Comparison of ENCODE assay signal across 28 cellular contexts in the genomic region with DNA sequence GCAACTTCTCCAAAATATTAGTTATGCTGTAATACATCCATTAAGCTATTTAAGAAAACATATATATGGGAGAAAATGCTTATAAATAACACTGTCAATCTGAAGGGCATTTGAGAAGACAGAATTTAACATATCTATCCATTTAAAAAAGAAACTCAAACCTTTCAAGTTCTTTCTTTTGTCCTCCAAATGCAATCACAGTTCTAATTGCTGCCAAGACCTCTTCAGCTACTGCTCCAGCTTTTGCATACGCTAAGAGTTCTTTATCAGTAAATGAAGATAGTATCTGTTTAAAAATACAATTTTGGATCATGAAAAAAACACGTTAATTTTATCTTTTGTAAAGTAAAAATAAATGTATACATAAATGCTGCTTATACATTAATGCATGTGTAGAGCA. TPM values are rescaled to one million over a fixed set of nuclear protein-coding genes. Genes with fewer than 3 reads are reported as not detected.
"Had no signal": no experiment of that assay in that cellular context is flagged by ENCODE, and none has a peak within 500 bp of the region (broad histone marks: within the 10 kb centered on the region; RNA-seq: fewer than 3 reads in every experiment).

No MANE protein-coding gene starts in this region.

- H3K36me3 ChIP-seq: brain microvascular endothelial cell, gastrocnemius medialis, heart right ventricle had no signal

- H3K9me3 ChIP-seq: gastrocnemius medialis, heart right ventricle had no signal

- H3K9me3 Mint-ChIP-seq: activated CD4-positive, alpha-beta memory T cell treated with anti-CD3 and anti-CD28 coated beads, Interleukin-2, amount 10 ng/mL, durations not matched to agents 7 days and 5 days; activated CD4-positive, alpha-beta T cell treated with anti-CD3 and anti-CD28 coated beads, Interleukin-2, amount 10 ng/mL, durations not matched to agents 7 days and 5 days; activated T-cell treated with anti-CD3 and anti-CD28 coated beads, Interleukin-2, amount 50 U/mL, for 4 hours; activated T-helper 17 cell treated with anti-CD3 and anti-CD28 coated beads, Interleukin-2, amount 50 U/mL, for 72 hours; central memory CD8-positive, alpha-beta T cell; dendritic cell treated with granulocyte-macrophage colony-stimulating factor and Interleukin-4, amounts not matched to agents 40 ng/mL and 50 ng/mL, for 4 days; endodermal cell had no signal

- H3K27me3 Mint-ChIP-seq: activated CD4-positive, alpha-beta memory T cell treated with anti-CD3 and anti-CD28 coated beads, Interleukin-2, amount 10 ng/mL, durations not matched to agents 7 days and 5 days; activated CD4-positive, alpha-beta T cell treated with anti-CD3 and anti-CD28 coated beads, Interleukin-2, amount 10 ng/mL, durations not matched to agents 7 days and 5 days; activated naive CD8-positive, alpha-beta T cell; activated T-helper 17 cell treated with anti-CD3 and anti-CD28 coated beads, Interleukin-2, amount 50 U/mL, for 72 hours; dendritic cell treated with granulocyte-macrophage colony-stimulating factor and Interleukin-4, amounts not matched to agents 40 ng/mL and 50 ng/mL, for 4 days had no signal

- H3K27ac Mint-ChIP-seq: activated CD4-positive, alpha-beta memory T cell treated with anti-CD3 and anti-CD28 coated beads, Interleukin-2, amount 10 ng/mL, durations not matched to agents 7 days and 5 days; activated CD4-positive, alpha-beta T cell treated with anti-CD3 and anti-CD28 coated beads, Interleukin-2, amount 10 ng/mL, durations not matched to agents 7 days and 5 days; activated naive CD8-positive, alpha-beta T cell; activated T-helper 17 cell treated with anti-CD3 and anti-CD28 coated beads, Interleukin-2, amount 50 U/mL, for 72 hours; dendritic cell treated with granulocyte-macrophage colony-stimulating factor and Interleukin-4, amounts not matched to agents 40 ng/mL and 50 ng/mL, for 4 days; endodermal cell had no signal

- H3K27me3 ChIP-seq: brain microvascular endothelial cell, foreskin keratinocyte, gastrocnemius medialis, hepatocyte had no signal

- H3K4me1 ChIP-seq: foreskin keratinocyte, gastrocnemius medialis, heart right ventricle had no signal

- H3K4me1 Mint-ChIP-seq: central memory CD8-positive, alpha-beta T cell had no signal

- DNase-seq: activated CD4-positive, alpha-beta memory T cell treated with anti-CD3 and anti-CD28 coated beads, Interleukin-2, amount 10 ng/mL, durations not matched to agents 7 days and 5 days; activated CD4-positive, alpha-beta T cell treated with anti-CD3 and anti-CD28 coated beads for 1 hour; activated CD4-positive, alpha-beta T cell treated with anti-CD3 and anti-CD28 coated beads for 4 hours; activated CD4-positive, alpha-beta T cell treated with anti-CD3 and anti-CD28 coated beads, Interleukin-2, amount 10 ng/mL, durations not matched to agents 7 days and 5 days; activated CD4-positive, alpha-beta T cell treated with anti-CD3 and anti-CD28 coated beads, Interleukin-2, amount 50 U/mL, for 4 hours; activated CD8-positive, alpha-beta memory T cell treated with anti-CD3 and anti-CD28 coated beads, Interleukin-2, amount 50 U/mL, for 48 hours; activated effector memory CD4-positive, alpha-beta T cell treated with Interleukin-2 at 50 U/mL for 16 hours; activated gamma-delta T cell treated with Interleukin-2 at 50 U/mL for 16 hours; activated naive CD4-positive, alpha-beta T cell treated with anti-CD3 and anti-CD28 coated beads, Interleukin-2, amount 50 U/mL, for 16 hours; activated naive CD4-positive, alpha-beta T cell treated with Interleukin-2 at 50 U/mL for 16 hours; activated T-cell treated with anti-CD3 and anti-CD28 coated beads, Interleukin-2, amount 50 U/mL, for 4 hours; amniotic stem cell; anterior cingulate cortex; brain microvascular endothelial cell; dorsolateral prefrontal cortex; effector memory CD4-positive, alpha-beta T cell; endodermal cell; foreskin keratinocyte; gastrocnemius medialis; heart right ventricle; T-helper 2 cell had no signal

- H3K4me3 ChIP-seq: coronary artery, dorsolateral prefrontal cortex, gastrocnemius medialis, heart right ventricle, hepatocyte had no signal

- ATAC-seq: activated T-cell treated with anti-CD3 and anti-CD28 coated beads, Interleukin-2, amount 50 U/mL, for 4 hours; activated T-helper 17 cell treated with anti-CD3 and anti-CD28 coated beads, Interleukin-2, amount 50 U/mL, for 72 hours; esophagus mucosa; foreskin keratinocyte; gastrocnemius medialis; heart right ventricle had no signal

- H3K27ac ChIP-seq: brain microvascular endothelial cell, coronary artery, dorsolateral prefrontal cortex, foreskin keratinocyte, gastrocnemius medialis, heart right ventricle, hepatocyte had no signal

- H3K4me3 Mint-ChIP-seq: activated CD4-positive, alpha-beta memory T cell treated with anti-CD3 and anti-CD28 coated beads, Interleukin-2, amount 10 ng/mL, durations not matched to agents 7 days and 5 days; activated CD4-positive, alpha-beta T cell treated with anti-CD3 and anti-CD28 coated beads, Interleukin-2, amount 10 ng/mL, durations not matched to agents 7 days and 5 days; activated naive CD8-positive, alpha-beta T cell; activated T-cell treated with anti-CD3 and anti-CD28 coated beads, Interleukin-2, amount 50 U/mL, for 4 hours; activated T-helper 17 cell treated with anti-CD3 and anti-CD28 coated beads, Interleukin-2, amount 50 U/mL, for 72 hours; central memory CD8-positive, alpha-beta T cell; dendritic cell treated with granulocyte-macrophage colony-stimulating factor and Interleukin-4, amounts not matched to agents 40 ng/mL and 50 ng/mL, for 4 days; endodermal cell had no signal

RNA-seq across cellular contexts. Expression of gene ABCB1, which starts 39.6 kb away (rescaled TPM):
- total RNA-seq: foreskin keratinocyte had no signal
